Comparison of ENCODE assay signal across 1 cellular context in the genomic region with DNA sequence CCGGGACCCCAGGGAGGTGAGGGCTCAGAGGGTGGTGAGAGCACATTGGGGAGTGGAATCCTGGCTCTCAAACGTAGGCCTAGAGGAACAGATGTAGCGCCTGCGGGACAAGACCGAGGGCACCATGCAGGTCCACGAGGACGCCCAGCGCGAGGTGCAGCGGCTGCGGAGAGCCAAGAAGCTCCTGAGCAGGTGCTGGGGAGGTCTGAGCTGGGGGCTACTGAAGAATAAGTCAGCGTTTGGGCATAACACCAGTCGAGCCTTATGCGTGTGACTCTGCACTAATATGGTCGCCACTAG.
TF ChIP-seq lines count a peak whose summit lies in the region.

No MANE protein-coding gene starts in this region.

TF ChIP-seq in WTC11, 78 proteins besides CTCF, POLR2A, EP300 and RAD21 (continued from another document):
- TF ChIP-seq, protein P1, sequence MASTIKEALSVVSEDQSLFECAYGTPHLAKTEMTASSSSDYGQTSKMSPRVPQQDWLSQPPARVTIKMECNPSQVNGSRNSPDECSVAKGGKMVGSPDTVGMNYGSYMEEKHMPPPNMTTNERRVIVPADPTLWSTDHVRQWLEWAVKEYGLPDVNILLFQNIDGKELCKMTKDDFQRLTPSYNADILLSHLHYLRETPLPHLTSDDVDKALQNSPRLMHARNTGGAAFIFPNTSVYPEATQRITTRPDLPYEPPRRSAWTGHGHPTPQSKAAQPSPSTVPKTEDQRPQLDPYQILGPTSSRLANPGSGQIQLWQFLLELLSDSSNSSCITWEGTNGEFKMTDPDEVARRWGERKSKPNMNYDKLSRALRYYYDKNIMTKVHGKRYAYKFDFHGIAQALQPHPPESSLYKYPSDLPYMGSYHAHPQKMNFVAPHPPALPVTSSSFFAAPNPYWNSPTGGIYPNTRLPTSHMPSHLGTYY (CRISPR knock-in tag; IDR thresholded peaks at IDR 0.05) = no peak
- TF ChIP-seq, protein P2, sequence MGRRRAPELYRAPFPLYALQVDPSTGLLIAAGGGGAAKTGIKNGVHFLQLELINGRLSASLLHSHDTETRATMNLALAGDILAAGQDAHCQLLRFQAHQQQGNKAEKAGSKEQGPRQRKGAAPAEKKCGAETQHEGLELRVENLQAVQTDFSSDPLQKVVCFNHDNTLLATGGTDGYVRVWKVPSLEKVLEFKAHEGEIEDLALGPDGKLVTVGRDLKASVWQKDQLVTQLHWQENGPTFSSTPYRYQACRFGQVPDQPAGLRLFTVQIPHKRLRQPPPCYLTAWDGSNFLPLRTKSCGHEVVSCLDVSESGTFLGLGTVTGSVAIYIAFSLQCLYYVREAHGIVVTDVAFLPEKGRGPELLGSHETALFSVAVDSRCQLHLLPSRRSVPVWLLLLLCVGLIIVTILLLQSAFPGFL (CRISPR knock-in tag; IDR thresholded peaks at IDR 0.05; ENCODE audit: borderline replicate concordance) = no peak
- no peak for TF ChIP-seq ZNF423 (CRISPR knock-in tag; IDR thresholded peaks at IDR 0.05)
- TF ChIP-seq, protein P3, sequence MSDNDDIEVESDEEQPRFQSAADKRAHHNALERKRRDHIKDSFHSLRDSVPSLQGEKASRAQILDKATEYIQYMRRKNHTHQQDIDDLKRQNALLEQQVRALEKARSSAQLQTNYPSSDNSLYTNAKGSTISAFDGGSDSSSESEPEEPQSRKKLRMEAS (CRISPR knock-in tag; IDR thresholded peaks at IDR 0.05) = peak; percentile 49; the same call in 1 of the 2 replicates
- TF ChIP-seq TP53 (CRISPR knock-in tag; IDR thresholded peaks at IDR 0.05) = no peak
